Comparison of ENCODE assay signal across 19 cellular contexts in genomic region chr5:56313004-56313531, GRCh38.
DNase-seq lines count a peak whose midpoint lies in the region; ATAC-seq and TF ChIP-seq lines count a peak whose summit lies in the region.
"Had no signal": no experiment of that assay in that cellular context is flagged by ENCODE, and none has a peak within 500 bp of the region (broad histone marks: within the 10 kb centered on the region; RNA-seq: fewer than 3 reads in every experiment).

No MANE protein-coding gene starts in this region.

- no peaks in the 10 kb centered on the region for H3K9me3 Mint-ChIP-seq in activated CD4-positive, alpha-beta T cell treated with anti-CD3 and anti-CD28 coated beads for 36 hours (ENCODE audit: low read depth)
- no peaks in the 10 kb centered on the region for H3K9me3 Mint-ChIP-seq in activated naive CD4-positive, alpha-beta T cell treated with anti-CD3 and anti-CD28 coated beads, Interleukin-2, amount 50 U/mL, for 24 hours
- H3K9me3 Mint-ChIP-seq in nephron = no peaks in the 10 kb centered on the region
- H3K9me3 Mint-ChIP-seq: CD14-positive monocyte, HFFc6 had no signal

- intact Hi-C loops in activated CD4-positive, alpha-beta T cell treated with anti-CD3 and anti-CD28 coated beads for 36 hours (cut with DNase I, micrococcal nuclease) = loop anchor here (1.0 to 2.0 kb wide), 2 partner anchors 16 kb away; no protein-coding TSS in a partner anchor

- no peak overlapping the region for H3K27ac Mint-ChIP-seq in activated CD4-positive, alpha-beta T cell treated with anti-CD3 and anti-CD28 coated beads for 36 hours
- peak overlapping the region; percentile 31 for H3K27ac Mint-ChIP-seq in activated naive CD4-positive, alpha-beta T cell treated with anti-CD3 and anti-CD28 coated beads, Interleukin-2, amount 50 U/mL, for 24 hours
- peak overlapping the region; percentile 58 to 90 (median 89) for H3K27ac Mint-ChIP-seq in nephron
- H3K27ac Mint-ChIP-seq: HFFc6 had no signal

- CTCF ChIA-PET in activated CD4-positive, alpha-beta T cell treated with anti-CD3 and anti-CD28 coated beads for 36 hours (lab: Charles Lee) = interaction anchor here (0.6 to 1.7 kb wide), 4 partner anchors 10 to 525 kb away, joined by 3 to 6 read pairs (median 4); no protein-coding TSS in a partner anchor

- TF ChIP-seq CTCF in nephron (IDR thresholded peaks at IDR 0.05; ENCODE audit: unreplicated experiment in 3 of 3) = no peak

- peak; percentile 38 for DNase-seq in activated CD4-positive, alpha-beta T cell treated with anti-CD3 and anti-CD28 coated beads for 36 hours
- DNase-seq in activated CD4-positive, alpha-beta T cell treated with anti-CD3 and anti-CD28 coated beads, Interleukin-2, amount 50 U/mL, for 1 hour = no peak
- DNase-seq in activated naive CD4-positive, alpha-beta T cell (lab: John Stamatoyannopoulos, UW) = no peak
- DNase-seq in NCI-H1092 treated with DMSO at 0.1 percent for 48 hours (lab: John Stamatoyannopoulos, UW) (no peak), NCI-H2029 treated with DMSO at 0.1 percent for 48 hours (lab: John Stamatoyannopoulos, UW) (no peak)
- DNase-seq: 8988T, COR-L47, H7, HFFc6, IMR-90, NCI-H1417 treated with DMSO at 0.1 percent for 48 hours, NCI-H187 treated with DMSO at 0.1 percent for 48 hours, NCI-H226, PC-3, RPMI8226 had no signal

- peaks cover 47% of the 10 kb centered on the region for H3K4me1 Mint-ChIP-seq in activated CD4-positive, alpha-beta T cell treated with anti-CD3 and anti-CD28 coated beads for 36 hours
- H3K4me1 Mint-ChIP-seq in activated naive CD4-positive, alpha-beta T cell treated with anti-CD3 and anti-CD28 coated beads, Interleukin-2, amount 50 U/mL, for 24 hours = peaks cover 32% of the 10 kb centered on the region
- peaks cover 61% of the 10 kb centered on the region for H3K4me1 Mint-ChIP-seq in nephron

- H3K36me3 Mint-ChIP-seq in activated CD4-positive, alpha-beta T cell treated with anti-CD3 and anti-CD28 coated beads for 36 hours (ENCODE audit: low read depth) = no peaks in the 10 kb centered on the region
- peaks cover 2% of the 10 kb centered on the region for H3K36me3 Mint-ChIP-seq in activated naive CD4-positive, alpha-beta T cell treated with anti-CD3 and anti-CD28 coated beads, Interleukin-2, amount 50 U/mL, for 24 hours
- H3K36me3 Mint-ChIP-seq in nephron (ENCODE audit: low read depth) = no peaks in the 10 kb centered on the region
- H3K36me3 Mint-ChIP-seq: CD14-positive monocyte had no signal

- peak; percentile 76 for ATAC-seq in activated CD4-positive, alpha-beta T cell treated with anti-CD3 and anti-CD28 coated beads for 36 hours
- ATAC-seq in GM18907 (IDR thresholded peaks at IDR 0.05; ENCODE audit: unreplicated experiment) = peak; percentile 57
- ATAC-seq: PC-3 had no signal

- H3K27me3 Mint-ChIP-seq in activated CD4-positive, alpha-beta T cell treated with anti-CD3 and anti-CD28 coated beads for 36 hours = peaks cover 3% of the 10 kb centered on the region
- H3K27me3 Mint-ChIP-seq in activated naive CD4-positive, alpha-beta T cell treated with anti-CD3 and anti-CD28 coated beads, Interleukin-2, amount 50 U/mL, for 24 hours = no peaks in the 10 kb centered on the region
- no peaks in the 10 kb centered on the region for H3K27me3 Mint-ChIP-seq in nephron (ENCODE audit: low read depth)

- no peak overlapping the region for H3K4me3 Mint-ChIP-seq in activated CD4-positive, alpha-beta T cell treated with anti-CD3 and anti-CD28 coated beads for 36 hours
- peak overlapping the region; percentile 16 for H3K4me3 Mint-ChIP-seq in activated naive CD4-positive, alpha-beta T cell treated with anti-CD3 and anti-CD28 coated beads, Interleukin-2, amount 50 U/mL, for 24 hours
- no peak overlapping the region for H3K4me3 Mint-ChIP-seq in nephron
- H3K4me3 Mint-ChIP-seq: CD14-positive monocyte, HFFc6 had no signal

- POLR2A ChIA-PET in activated CD4-positive, alpha-beta T cell treated with anti-CD3 and anti-CD28 coated beads for 36 hours (lab: Charles Lee) = interaction anchor here (1.1 kb wide), 1 partner anchor 16 kb away, joined by 7 read pairs; no protein-coding TSS in a partner anchor
